1 cellular context compared by ENCODE assay signal in genomic region chr17:74543406-74543805, GRCh38.
TF ChIP-seq lines count a peak whose summit lies in the region.

No MANE protein-coding gene starts in this region.

TF ChIP-seq in WTC11, 78 proteins besides CTCF, POLR2A, EP300 and RAD21 (continued from another document):
- TF ChIP-seq ZNF281 (CRISPR knock-in tag; IDR thresholded peaks at IDR 0.05), result no peak
